ENCODE assay signal across 8 cellular contexts in the genomic region with DNA sequence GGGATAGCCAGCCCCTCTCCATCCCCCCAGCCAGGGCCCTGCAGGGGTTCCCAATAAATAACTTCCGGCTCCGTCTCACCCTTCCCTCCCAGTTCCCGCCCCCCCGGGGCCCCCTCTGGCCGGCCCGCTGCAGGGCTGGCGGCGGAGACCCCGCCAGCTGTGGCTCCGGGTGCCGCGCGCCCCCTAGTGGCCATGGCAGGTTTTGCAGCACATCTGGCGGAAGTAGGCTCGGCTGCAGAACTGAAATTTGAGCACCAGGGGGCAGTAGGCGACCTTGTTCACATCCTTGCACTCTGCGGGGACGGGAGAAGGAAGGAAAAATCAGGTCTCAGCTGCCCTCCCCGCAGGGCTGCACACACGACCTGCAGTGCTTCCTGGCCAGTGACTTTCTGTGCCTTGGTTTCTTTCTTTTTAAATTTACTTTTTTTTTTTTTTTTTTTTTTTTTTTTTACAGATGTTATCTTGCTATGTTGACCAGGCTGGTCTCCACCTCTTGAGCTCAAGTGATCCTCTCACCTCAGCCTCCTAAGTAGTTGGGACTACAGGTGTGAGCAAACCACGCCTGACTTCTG. TPM values are rescaled to one million over a fixed set of nuclear protein-coding genes. Genes with fewer than 3 reads are reported as not detected.
DNase-seq lines count a peak whose midpoint lies in the region; ATAC-seq and TF ChIP-seq lines count a peak whose summit lies in the region.

No MANE protein-coding gene starts in this region.

- H3K9me3 Mint-ChIP-seq in natural killer cell = no peaks in the 10 kb centered on the region

- peaks cover 0 to 32% (median 28%) of the 10 kb centered on the region in 4 donors for H3K4me1 ChIP-seq in esophagus muscularis mucosa

- no peaks in the 10 kb centered on the region for H3K9me3 ChIP-seq in esophagus muscularis mucosa

- H3K4me1 Mint-ChIP-seq in natural killer cell = peaks cover 20 to 32% of the 10 kb centered on the region in 2 donors

- H3K36me3 ChIP-seq in esophagus muscularis mucosa = peaks cover 0 to 23% (median 10%) of the 10 kb centered on the region in 4 donors

- no peak for TF ChIP-seq POLR2A in esophagus muscularis mucosa (IDR thresholded peaks at IDR 0.05; ENCODE audit: low read depth)

- no peak for TF ChIP-seq EP300 in esophagus muscularis mucosa (IDR thresholded peaks at IDR 0.05)

- H3K27ac ChIP-seq in esophagus muscularis mucosa (replicated peaks in 1 of 4) = no peak overlapping the region

- DNase-seq in DMS153 treated with DMSO at 0.1 percent for 48 hours (lab: John Stamatoyannopoulos, UW; ENCODE audit: unreplicated experiment) = peak; percentile 27
- DNase-seq in OCI-M2 (lab: John Stamatoyannopoulos, UW; ENCODE audit: unreplicated experiment) = peak; percentile 26
- peak; percentile 76 for DNase-seq in activated T-cell treated with anti-CD3 and anti-CD28 coated beads for 24 hours (ENCODE audit: low read depth)
- peak; percentile 95 for DNase-seq in esophagus muscularis mucosa (ENCODE audit: extremely low spot score)
- DNase-seq in natural killer cell = peak; percentile 90
- DNase-seq in stimulated activated naive CD4-positive, alpha-beta T cell treated with Interleukin-2 at 50 U/mL for 16 hours (lab: John Stamatoyannopoulos, UW) = peak; percentile 74

- H3K36me3 Mint-ChIP-seq in natural killer cell = no peaks in the 10 kb centered on the region

- peak overlapping the region; percentile 9 for H3K4me3 Mint-ChIP-seq in natural killer cell

- peaks cover 0 to 38% (median 4%) of the 10 kb centered on the region in 4 donors for H3K27me3 ChIP-seq in esophagus muscularis mucosa

- peak in 2 of 3 experiments; percentile 99 to 100 for TF ChIP-seq CTCF in esophagus muscularis mucosa (IDR thresholded peaks at IDR 0.05)
- TF ChIP-seq CTCF in natural killer cell (IDR thresholded peaks at IDR 0.05) = peak; percentile 100

- H3K4me3 ChIP-seq in esophagus muscularis mucosa = peak overlapping the region in 1 of 4 donors; percentile 13

- 7% methylated on average over 12 of the region's 21 CpGs for WGBS in esophagus muscularis mucosa

- no peak overlapping the region for H3K27ac Mint-ChIP-seq in natural killer cell

- H3K27me3 Mint-ChIP-seq in natural killer cell (ENCODE audit: low read depth in 2 of 2) = no peaks in the 10 kb centered on the region

- ATAC-seq in HG03432 (IDR thresholded peaks at IDR 0.05; ENCODE audit: unreplicated experiment) (peak; percentile 47), natural killer cell (peak; percentile 72 to 89 (median 77)), GM21825 (IDR thresholded peaks at IDR 0.05; ENCODE audit: unreplicated experiment) (no peak)

- intact Hi-C loops in esophagus muscularis mucosa (cut with DNase I) = loop anchor here (5.0 kb wide), 3 partner anchors 37 to 228 kb away; no protein-coding TSS in a partner anchor
- intact Hi-C loops in natural killer cell (cut with micrococcal nuclease) = loop anchor here (1.0 to 5.0 kb wide), 4 partner anchors 37 to 228 kb away; no protein-coding TSS in a partner anchor

RNA-seq across cellular contexts. Expression of a gene that starts 3.6 kb away (rescaled TPM):
- 10 to 100 TPM in 2 of 4 donors, 1 to 10 TPM in 2; 7.2 to 21.2 (median 13.3) TPM for total RNA-seq in esophagus muscularis mucosa
- 1,000 to 10,000 TPM in 2 of 3 donors, 100 to 1,000 TPM in 1; 971 to 1,223 (median 1,014) TPM for total RNA-seq in natural killer cell

RNA-seq across cellular contexts. Expression of a gene that starts 29.7 kb away (rescaled TPM):
- 10 to 100 TPM; 13.1 to 25.7 (median 20.3) TPM for total RNA-seq in esophagus muscularis mucosa
- 100 to 1,000 TPM; 159 to 286 (median 203) TPM for total RNA-seq in natural killer cell

RNA-seq across cellular contexts. Expression of a gene that starts 49.6 kb away (rescaled TPM):
- total RNA-seq in esophagus muscularis mucosa (not detected), natural killer cell (not detected)

Comparison
In these comparisons a context has a peak if more than half of its experiments do, and no peak if none do; other contexts are left out.
1. DNase-seq: peak in every context shown above with its lines; median percentile 95 in esophagus muscularis mucosa; 90 in natural killer cell; 76 in activated T-cell treated with anti-CD3 and anti-CD28 coated beads for 24 hours; 74 in stimulated activated naive CD4-positive, alpha-beta T cell treated with Interleukin-2 at 50 U/mL for 16 hours; 27 in DMS153 treated with DMSO at 0.1 percent for 48 hours; 26 in OCI-M2.
2. RNA of a gene that starts 3.6 kb away (total RNA-seq): 971 to 1,223 TPM in natural killer cell; 7.2 to 21.2 TPM in esophagus muscularis mucosa; every median in the first group is over 10 times any median in the second.
3. RNA of a gene that starts 29.7 kb away (total RNA-seq): 159 to 286 TPM in natural killer cell; 13.1 to 25.7 TPM in esophagus muscularis mucosa; every median in the first group is over 4 times any median in the second.